In genomic region chr16:12290165-12290564, GRCh38 we compare ENCODE assay signal across 21 cellular contexts.
"Had no signal": no experiment of that assay in that cellular context is flagged by ENCODE, and none has a peak within 500 bp of the region (broad histone marks: within the 10 kb centered on the region; RNA-seq: fewer than 3 reads in every experiment).

No MANE protein-coding gene starts in this region.

- H3K27me3 ChIP-seq: foreskin keratinocyte, right atrium auricular region, testis had no signal

- H3K36me3 ChIP-seq: right atrium auricular region, WERI-Rb-1 had no signal

- H3K27ac ChIP-seq: foreskin keratinocyte, right atrium auricular region, testis, WERI-Rb-1 had no signal

- ATAC-seq: stimulated activated naive CD8-positive, alpha-beta T cell treated with anti-CD3 and anti-CD28 coated beads, Interleukin-15, Interleukin-2, amounts not matched to agents 100 U/mL and 50 U/mL, for 24 hours; T-helper 17 cell had no signal

- DNase-seq: activated CD4-positive, alpha-beta memory T cell treated with anti-CD3 and anti-CD28 coated beads for 36 hours; activated CD4-positive, alpha-beta T cell treated with anti-CD3 and anti-CD28 coated beads, Interleukin-2, amount 10 ng/mL, durations not matched to agents 24 days and 14 days; activated CD4-positive, CD25-positive, alpha-beta regulatory T cell treated with anti-CD3 and anti-CD28 coated beads, Interleukin-2, amount 50 U/mL, for 72 hours; activated CD8-positive, alpha-beta memory T cell treated with anti-CD3 and anti-CD28 coated beads, Interleukin-2, amount 50 U/mL, for 4 hours; activated gamma-delta T cell treated with Interleukin-2 at 50 U/mL for 16 hours; activated naive CD4-positive, alpha-beta T cell treated with anti-CD3 and anti-CD28 coated beads, Interleukin-2, amount 50 U/mL, for 16 hours; activated T-cell treated with anti-CD3 and anti-CD28 coated beads, Interleukin-2, amount 50 U/mL, for 1 hour; amniotic stem cell; central memory CD4-positive, alpha-beta T cell; endodermal cell; foreskin keratinocyte; naive B cell; nucleus accumbens; stimulated activated CD4-positive, alpha-beta T cell treated with anti-CD3 and anti-CD28 coated beads, Interleukin-2, amount 100 ng/mL, for 48 hours; stimulated activated naive CD8-positive, alpha-beta T cell treated with anti-CD3 and anti-CD28 coated beads, Interleukin-15, Interleukin-2, amounts not matched to agents 100 U/mL and 50 U/mL, for 24 hours; T-helper 17 cell; T1000; testis; trophoblast cell; WERI-Rb-1 had no signal

- H3K9me3 ChIP-seq: testis had no signal

- H3K4me3 ChIP-seq: right atrium auricular region, testis had no signal

- H3K4me1 ChIP-seq: right atrium auricular region, testis had no signal
